ENCODE assay signal across 12 cellular contexts in the genomic region with DNA sequence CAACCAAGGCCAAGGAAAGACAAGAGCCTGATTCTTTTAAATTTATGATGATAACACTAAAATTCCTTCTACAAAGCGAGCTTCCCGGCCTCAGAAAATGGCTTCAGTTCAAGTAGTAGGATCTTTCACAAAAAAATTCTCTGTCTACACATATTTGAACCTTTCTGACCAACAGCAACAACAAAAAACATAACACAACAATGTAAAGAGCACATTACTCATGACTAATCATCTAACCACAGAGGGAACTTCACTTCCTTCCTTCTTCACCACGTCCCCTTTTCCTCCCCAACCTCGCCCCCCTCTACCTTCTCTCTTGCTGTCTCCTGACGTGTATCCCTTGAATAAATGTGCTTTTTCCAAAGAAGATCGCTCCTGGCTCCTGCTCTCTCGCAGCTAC.
DNase-seq lines count a peak whose midpoint lies in the region; ATAC-seq and TF ChIP-seq lines count a peak whose summit lies in the region.
"Had no signal": no experiment of that assay in that cellular context is flagged by ENCODE, and none has a peak within 500 bp of the region (broad histone marks: within the 10 kb centered on the region; RNA-seq: fewer than 3 reads in every experiment).

No MANE protein-coding gene starts in this region.

- H3K36me3 Mint-ChIP-seq in activated T-cell treated with anti-CD3 and anti-CD28 coated beads, Interleukin-2, amount 50 U/mL, for 24 hours (ENCODE audit: low read depth), result no peaks in the 10 kb centered on the region

- no peak overlapping the region for H3K27ac Mint-ChIP-seq in activated T-cell treated with anti-CD3 and anti-CD28 coated beads, Interleukin-2, amount 50 U/mL, for 24 hours
- no peak overlapping the region for H3K27ac Mint-ChIP-seq in stimulated activated naive CD8-positive, alpha-beta T cell treated with anti-CD3 and anti-CD28 coated beads, Interleukin-15, amount 100 ng/mL, for 72 hours
- H3K27ac Mint-ChIP-seq: immature natural killer cell; stimulated activated naive B cell treated with anti-CD40 and anti-IgM and Interleukin-4, amounts not matched to agents 10 μg/mL and 1 μg/mL and 100 μg/mL, for 72 hours had no signal

- H3K4me2 ChIP-seq in fibroblast of lung (ENCODE audit: extremely low read depth, insufficient read depth, low read length), result no peak overlapping the region

- WGBS in spleen, 5 donors, result 30 to 40% (median 37%) methylated on average over 7 of the region's 7 CpGs

- H3K27ac ChIP-seq in RWPE2 (ENCODE audit: poor library complexity, severe bottlenecking) (peak overlapping the region; percentile 94), fibroblast of lung (ENCODE audit: insufficient read depth, low read length) (no peak overlapping the region), spleen (peak overlapping the region in 6 of 8 donors; percentile 28 to 71 (median 56))

- no peaks in the 10 kb centered on the region for H3K79me2 ChIP-seq in fibroblast of lung (ENCODE audit: control insufficient read depth, insufficient read depth, low read length)

- TF ChIP-seq CTCF in RWPE2 (IDR thresholded peaks at IDR 0.05; ENCODE audit: poor library complexity, severe bottlenecking) (no peak), fibroblast of lung (conservative IDR thresholded peaks at IDR 0.05 in 1 of 2, IDR thresholded peaks at IDR 0.05 in 1 of 2; ENCODE audit: low read depth in 1 of 2, low read length in 2 of 2) (no peak), spleen (IDR thresholded peaks at IDR 0.05 in 8 of 11, conservative IDR thresholded peaks at IDR 0.05 in 3 of 11) (no peak)

- H3K4me1 ChIP-seq in RWPE2 (ENCODE audit: insufficient read depth, poor library complexity, severe bottlenecking) (peaks cover 19% of the 10 kb centered on the region), fibroblast of lung (ENCODE audit: control insufficient read depth, extremely low read depth, insufficient read depth, low read length) (no peaks in the 10 kb centered on the region), spleen (peaks cover 0 to 14% (median 0%) of the 10 kb centered on the region in 6 donors)

- no peak for TF ChIP-seq POLR2A in spleen (IDR thresholded peaks at IDR 0.05)

- H3K9me3 Mint-ChIP-seq in activated T-cell treated with anti-CD3 and anti-CD28 coated beads, Interleukin-2, amount 50 U/mL, for 24 hours, result peaks cover 21% of the 10 kb centered on the region
- H3K9me3 Mint-ChIP-seq in stimulated activated naive CD8-positive, alpha-beta T cell treated with anti-CD3 and anti-CD28 coated beads, Interleukin-15, amount 100 ng/mL, for 72 hours, result peaks cover 24 to 39% of the 10 kb centered on the region in 2 donors

- peaks cover 58% of the 10 kb centered on the region for H3K27me3 Mint-ChIP-seq in activated T-cell treated with anti-CD3 and anti-CD28 coated beads, Interleukin-2, amount 50 U/mL, for 24 hours
- peaks cover 41% of the 10 kb centered on the region for H3K27me3 Mint-ChIP-seq in stimulated activated naive CD8-positive, alpha-beta T cell treated with anti-CD3 and anti-CD28 coated beads, Interleukin-15, amount 100 ng/mL, for 72 hours

- no peak overlapping the region for H3K9ac ChIP-seq in fibroblast of lung (ENCODE audit: insufficient read depth, low read length)

- H3K27me3 ChIP-seq in RWPE2 (ENCODE audit: insufficient read depth, poor library complexity, severe bottlenecking) (no peaks in the 10 kb centered on the region), fibroblast of lung (ENCODE audit: control insufficient read depth, insufficient read depth, low read length) (no peaks in the 10 kb centered on the region), spleen (replicated peaks in 1 of 7) (peaks cover 0 to 26% (median 0%) of the 10 kb centered on the region in 7 donors)

- peak; percentile 85 for ATAC-seq in RWPE2 (ENCODE audit: low read depth)
- ATAC-seq in HG02588 (IDR thresholded peaks at IDR 0.05; ENCODE audit: unreplicated experiment), result no peak
- ATAC-seq in stimulated activated naive CD8-positive, alpha-beta T cell treated with anti-CD3 and anti-CD28 coated beads, Interleukin-15, amount 100 ng/mL, for 72 hours, result no peak
- ATAC-seq: stimulated activated naive B cell treated with anti-CD40 and anti-IgM and Interleukin-4, amounts not matched to agents 10 μg/mL and 1 μg/mL and 100 μg/mL, for 72 hours had no signal

- H2AFZ ChIP-seq in fibroblast of lung (ENCODE audit: low read length), result no peak overlapping the region

- no peaks in the 10 kb centered on the region for H3K36me3 ChIP-seq in RWPE2 (ENCODE audit: low read depth)
- H3K36me3 ChIP-seq in fibroblast of lung (ENCODE audit: control insufficient read depth, insufficient read depth, low read length), result no peaks in the 10 kb centered on the region
- no peaks in the 10 kb centered on the region for H3K36me3 ChIP-seq in spleen

- H3K4me1 Mint-ChIP-seq in activated T-cell treated with anti-CD3 and anti-CD28 coated beads, Interleukin-2, amount 50 U/mL, for 24 hours (ENCODE audit: low read depth), result peaks cover 10% of the 10 kb centered on the region
- peaks cover 9% of the 10 kb centered on the region for H3K4me1 Mint-ChIP-seq in stimulated activated naive CD8-positive, alpha-beta T cell treated with anti-CD3 and anti-CD28 coated beads, Interleukin-15, amount 100 ng/mL, for 72 hours

- intact Hi-C loops in spleen (cut with DNase I; ENCODE audit: low total_unique reads), result no loop called here

- H3K4me3 Mint-ChIP-seq in activated T-cell treated with anti-CD3 and anti-CD28 coated beads, Interleukin-2, amount 50 U/mL, for 24 hours, result no peak overlapping the region
- no peak overlapping the region for H3K4me3 Mint-ChIP-seq in stimulated activated naive CD8-positive, alpha-beta T cell treated with anti-CD3 and anti-CD28 coated beads, Interleukin-15, amount 100 ng/mL, for 72 hours
- H3K4me3 Mint-ChIP-seq: stimulated activated naive B cell treated with anti-CD40 and anti-IgM and Interleukin-4, amounts not matched to agents 10 μg/mL and 1 μg/mL and 100 μg/mL, for 72 hours had no signal

- H3K9me3 ChIP-seq in RWPE2 (ENCODE audit: severe bottlenecking) (peaks cover 2% of the 10 kb centered on the region), fibroblast of lung (ENCODE audit: control insufficient read depth, insufficient read depth, low read depth, low read length) (no peaks in the 10 kb centered on the region), spleen (peaks cover 0 to 41% (median 31%) of the 10 kb centered on the region in 8 donors)

- DNase-seq in HS-5 (ENCODE audit: low read depth) (peak; percentile 24), RWPE2 (ENCODE audit: low spot score) (no peak), fibroblast of lung (ENCODE audit: low read depth in 2 of 2) (peak; percentile 29 to 73), spleen (no peak)
- no peak for DNase-seq in activated T-cell treated with anti-CD3 and anti-CD28 coated beads, Interleukin-2, amount 50 U/mL, for 24 hours
- no peak for DNase-seq in stimulated activated naive CD8-positive, alpha-beta T cell treated with anti-CD3 and anti-CD28 coated beads, Interleukin-15, amount 100 ng/mL, for 72 hours
- DNase-seq: activated CD8-positive, alpha-beta memory T cell treated with anti-CD3 and anti-CD28 coated beads, Interleukin-2, amount 50 U/mL, for 48 hours; DMS153; immature natural killer cell; NCI-H2107; stimulated activated naive B cell treated with anti-CD40 and anti-IgM and Interleukin-4, amounts not matched to agents 10 μg/mL and 1 μg/mL and 100 μg/mL, for 72 hours had no signal

- H3K4me3 ChIP-seq in RWPE2 (ENCODE audit: severe bottlenecking), result no peak overlapping the region
- no peak overlapping the region for H3K4me3 ChIP-seq in fibroblast of lung (replicated peaks in 1 of 4; ENCODE audit: control extremely low read depth in 1 of 4, insufficient read depth in 1 of 4, low read depth in 3 of 4, low read length in 4 of 4)
- peak overlapping the region in 1 of 8 donors; percentile 18 for H3K4me3 ChIP-seq in spleen

- H4K20me1 ChIP-seq in fibroblast of lung (ENCODE audit: control insufficient read depth, extremely low read depth, insufficient read depth, low read length), result no peaks in the 10 kb centered on the region

Comparison
In these comparisons a context has a peak if more than half of its experiments do, and no peak if none do; other contexts are left out.
1. DNase-seq: peak in HS-5 (single experiment) and fibroblast of lung (2 of 2); none in RWPE2 (single experiment), spleen (single experiment), activated T-cell treated with anti-CD3 and anti-CD28 coated beads, Interleukin-2, amount 50 U/mL, for 24 hours (single experiment) and stimulated activated naive CD8-positive, alpha-beta T cell treated with anti-CD3 and anti-CD28 coated beads, Interleukin-15, amount 100 ng/mL, for 72 hours (0 of 2).